ENCODE assay signal across 10 cellular contexts in the genomic region with DNA sequence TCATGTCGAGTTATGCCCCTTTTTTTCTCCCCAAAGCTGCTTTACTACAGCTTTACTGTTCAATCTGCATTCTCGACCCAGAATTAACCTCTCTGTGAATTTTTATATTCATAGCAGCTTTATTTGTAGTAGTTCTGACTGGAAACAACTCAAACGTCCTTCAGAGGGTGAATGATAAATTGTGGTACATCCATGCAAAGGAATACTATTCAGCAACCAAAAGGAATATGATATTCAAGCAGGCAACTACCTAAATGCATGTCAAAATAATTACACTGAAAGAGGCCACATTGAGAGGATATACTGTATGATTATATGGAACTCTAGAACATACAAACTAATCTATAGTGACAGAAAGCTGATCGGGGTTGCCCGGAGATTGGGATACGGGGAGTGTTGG. TPM values are rescaled to one million over a fixed set of nuclear protein-coding genes. Genes with fewer than 3 reads are reported as not detected.
"Had no signal": no experiment of that assay in that cellular context is flagged by ENCODE, and none has a peak within 500 bp of the region (broad histone marks: within the 10 kb centered on the region; RNA-seq: fewer than 3 reads in every experiment).

No MANE protein-coding gene starts in this region.

- H3K4me3 ChIP-seq: GM23248, HAP-1 had no signal

- H3K9ac ChIP-seq: GM23248, KMS-11 had no signal

- H3K36me3 ChIP-seq: HAP-1 had no signal

- H3K9me3 ChIP-seq: HAP-1 had no signal

- H3K4me2 ChIP-seq: KMS-11 had no signal

- H2AFZ ChIP-seq: GM23248 had no signal

- ATAC-seq: HCT116 had no signal

- DNase-seq: GM23248, GOT3, H7, IMR-90, KBM-7 had no signal

- H3K4me1 ChIP-seq: HAP-1 had no signal

- H3K27ac ChIP-seq: GM23248, KMS-11 had no signal

RNA-seq across cellular contexts. Expression of a gene that starts 26.5 kb away (rescaled TPM):
- total RNA-seq: GM23248, H4, H7, HT-29, IMR-90 had no signal
- polyA plus RNA-seq: GM23248, IMR-90 had no signal
